Comparison of ENCODE assay signal across 1 cellular context in the genomic region with DNA sequence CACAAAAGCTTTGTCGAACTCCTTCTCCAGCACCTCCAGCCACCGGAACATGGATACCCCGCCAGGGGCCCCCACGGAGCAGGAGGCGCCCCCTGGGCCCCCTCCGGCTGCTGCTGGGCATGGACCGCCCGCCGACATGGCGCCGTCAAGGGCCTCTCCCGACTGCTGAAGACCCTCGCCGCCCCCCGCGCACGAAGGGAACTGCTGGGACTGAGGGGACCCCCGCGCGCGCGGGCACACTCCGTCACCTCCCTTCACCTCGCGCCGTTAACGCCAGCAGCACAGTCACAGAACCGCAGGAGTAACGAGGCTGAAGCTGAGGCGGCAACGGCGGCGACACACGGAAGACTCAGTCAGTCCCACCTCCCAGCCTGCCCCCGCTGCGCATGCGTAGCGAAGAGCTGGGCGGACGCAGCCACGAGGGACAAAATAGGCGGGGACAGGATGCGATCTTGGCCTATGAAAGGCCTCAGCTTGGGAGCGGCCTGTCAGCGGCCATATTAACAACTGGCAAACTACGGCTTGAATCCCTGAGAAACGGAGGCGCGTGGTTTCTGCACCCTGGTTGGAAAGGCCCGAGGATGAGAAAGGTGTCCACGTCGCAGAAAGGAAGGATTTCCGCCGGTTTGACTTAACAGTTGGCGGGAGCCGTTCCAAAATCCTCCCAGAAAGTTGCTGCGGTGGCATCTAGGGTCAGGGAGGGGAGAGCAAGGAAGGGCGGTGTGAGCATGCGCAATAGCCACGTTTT.
TF ChIP-seq lines count a peak whose summit lies in the region.

A gene (minus strand): TSS at position 361 of the 748 bp plus-strand sequence. CDS start 223 bp downstream, at position 138.

TF ChIP-seq in HepG2, 621 proteins besides CTCF, POLR2A, EP300 and RAD21 (continued from another document and continues in another):
- TF ChIP-seq, protein P1, sequence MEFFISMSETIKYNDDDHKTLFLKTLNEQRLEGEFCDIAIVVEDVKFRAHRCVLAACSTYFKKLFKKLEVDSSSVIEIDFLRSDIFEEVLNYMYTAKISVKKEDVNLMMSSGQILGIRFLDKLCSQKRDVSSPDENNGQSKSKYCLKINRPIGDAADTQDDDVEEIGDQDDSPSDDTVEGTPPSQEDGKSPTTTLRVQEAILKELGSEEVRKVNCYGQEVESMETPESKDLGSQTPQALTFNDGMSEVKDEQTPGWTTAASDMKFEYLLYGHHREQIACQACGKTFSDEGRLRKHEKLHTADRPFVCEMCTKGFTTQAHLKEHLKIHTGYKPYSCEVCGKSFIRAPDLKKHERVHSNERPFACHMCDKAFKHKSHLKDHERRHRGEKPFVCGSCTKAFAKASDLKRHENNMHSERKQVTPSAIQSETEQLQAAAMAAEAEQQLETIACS (CRISPR knock-in tag; IDR thresholded peaks at IDR 0.05) = peak; percentile 75
- TF ChIP-seq ZSCAN9 (CRISPR knock-in tag; IDR thresholded peaks at IDR 0.05; ENCODE audit: borderline replicate concordance) = peak; percentile 94
- no peak for TF ChIP-seq ADNP (CRISPR knock-in tag; IDR thresholded peaks at IDR 0.05)
- no peak for TF ChIP-seq AGO1 (IDR thresholded peaks at IDR 0.05; ENCODE audit: low read depth, low read length, poor library complexity, severe bottlenecking)
- TF ChIP-seq ZNF879 (CRISPR knock-in tag; IDR thresholded peaks at IDR 0.05) = peak; percentile 83
- TF ChIP-seq AGO2 (optimal IDR thresholded peaks at IDR 0.05; ENCODE audit: low read depth, low read length) = peak; percentile 92
- TF ChIP-seq, protein P2, sequence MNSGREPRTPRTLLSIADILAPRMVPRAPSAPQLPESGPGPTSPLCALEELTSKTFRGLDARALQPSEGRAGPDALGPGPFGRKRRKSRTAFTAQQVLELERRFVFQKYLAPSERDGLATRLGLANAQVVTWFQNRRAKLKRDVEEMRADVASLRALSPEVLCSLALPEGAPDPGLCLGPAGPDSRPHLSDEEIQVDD (CRISPR knock-in tag; IDR thresholded peaks at IDR 0.05; ENCODE audit: borderline replicate concordance) = peak; percentile 86
- TF ChIP-seq ZNF282 (IDR thresholded peaks at IDR 0.05; ENCODE audit: partially characterized antibody) = no peak
- no peak for TF ChIP-seq NFATC3 (CRISPR knock-in tag; IDR thresholded peaks at IDR 0.05)
- TF ChIP-seq ZNF629 (CRISPR knock-in tag; conservative IDR thresholded peaks at IDR 0.05) = peak; percentile 56
- peak; percentile 84; the same call in 1 of the 2 replicates for TF ChIP-seq ELF1 (CRISPR knock-in tag; IDR thresholded peaks at IDR 0.05)
- TF ChIP-seq KLF11 (CRISPR knock-in tag; IDR thresholded peaks at IDR 0.05) = peak; percentile 89
- peak; percentile 99 for TF ChIP-seq ZNF605 (CRISPR knock-in tag; IDR thresholded peaks at IDR 0.05)
- peak; percentile 35; the same call in 1 of the 2 replicates for TF ChIP-seq TOPORS (CRISPR knock-in tag; IDR thresholded peaks at IDR 0.05)
- TF ChIP-seq, protein P3, sequence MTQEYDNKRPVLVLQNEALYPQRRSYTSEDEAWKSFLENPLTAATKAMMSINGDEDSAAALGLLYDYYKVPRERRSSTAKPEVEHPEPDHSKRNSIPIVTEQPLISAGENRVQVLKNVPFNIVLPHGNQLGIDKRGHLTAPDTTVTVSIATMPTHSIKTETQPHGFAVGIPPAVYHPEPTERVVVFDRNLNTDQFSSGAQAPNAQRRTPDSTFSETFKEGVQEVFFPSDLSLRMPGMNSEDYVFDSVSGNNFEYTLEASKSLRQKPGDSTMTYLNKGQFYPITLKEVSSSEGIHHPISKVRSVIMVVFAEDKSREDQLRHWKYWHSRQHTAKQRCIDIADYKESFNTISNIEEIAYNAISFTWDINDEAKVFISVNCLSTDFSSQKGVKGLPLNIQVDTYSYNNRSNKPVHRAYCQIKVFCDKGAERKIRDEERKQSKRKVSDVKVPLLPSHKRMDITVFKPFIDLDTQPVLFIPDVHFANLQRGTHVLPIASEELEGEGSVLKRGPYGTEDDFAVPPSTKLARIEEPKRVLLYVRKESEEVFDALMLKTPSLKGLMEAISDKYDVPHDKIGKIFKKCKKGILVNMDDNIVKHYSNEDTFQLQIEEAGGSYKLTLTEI (CRISPR knock-in tag; conservative IDR thresholded peaks at IDR 0.05) = no peak
- TF ChIP-seq, protein P4, sequence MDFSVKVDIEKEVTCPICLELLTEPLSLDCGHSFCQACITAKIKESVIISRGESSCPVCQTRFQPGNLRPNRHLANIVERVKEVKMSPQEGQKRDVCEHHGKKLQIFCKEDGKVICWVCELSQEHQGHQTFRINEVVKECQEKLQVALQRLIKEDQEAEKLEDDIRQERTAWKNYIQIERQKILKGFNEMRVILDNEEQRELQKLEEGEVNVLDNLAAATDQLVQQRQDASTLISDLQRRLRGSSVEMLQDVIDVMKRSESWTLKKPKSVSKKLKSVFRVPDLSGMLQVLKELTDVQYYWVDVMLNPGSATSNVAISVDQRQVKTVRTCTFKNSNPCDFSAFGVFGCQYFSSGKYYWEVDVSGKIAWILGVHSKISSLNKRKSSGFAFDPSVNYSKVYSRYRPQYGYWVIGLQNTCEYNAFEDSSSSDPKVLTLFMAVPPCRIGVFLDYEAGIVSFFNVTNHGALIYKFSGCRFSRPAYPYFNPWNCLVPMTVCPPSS (IDR thresholded peaks at IDR 0.05) = no peak
- TF ChIP-seq MAFG (CRISPR knock-in tag; IDR thresholded peaks at IDR 0.05) = no peak
- TF ChIP-seq, protein P5, sequence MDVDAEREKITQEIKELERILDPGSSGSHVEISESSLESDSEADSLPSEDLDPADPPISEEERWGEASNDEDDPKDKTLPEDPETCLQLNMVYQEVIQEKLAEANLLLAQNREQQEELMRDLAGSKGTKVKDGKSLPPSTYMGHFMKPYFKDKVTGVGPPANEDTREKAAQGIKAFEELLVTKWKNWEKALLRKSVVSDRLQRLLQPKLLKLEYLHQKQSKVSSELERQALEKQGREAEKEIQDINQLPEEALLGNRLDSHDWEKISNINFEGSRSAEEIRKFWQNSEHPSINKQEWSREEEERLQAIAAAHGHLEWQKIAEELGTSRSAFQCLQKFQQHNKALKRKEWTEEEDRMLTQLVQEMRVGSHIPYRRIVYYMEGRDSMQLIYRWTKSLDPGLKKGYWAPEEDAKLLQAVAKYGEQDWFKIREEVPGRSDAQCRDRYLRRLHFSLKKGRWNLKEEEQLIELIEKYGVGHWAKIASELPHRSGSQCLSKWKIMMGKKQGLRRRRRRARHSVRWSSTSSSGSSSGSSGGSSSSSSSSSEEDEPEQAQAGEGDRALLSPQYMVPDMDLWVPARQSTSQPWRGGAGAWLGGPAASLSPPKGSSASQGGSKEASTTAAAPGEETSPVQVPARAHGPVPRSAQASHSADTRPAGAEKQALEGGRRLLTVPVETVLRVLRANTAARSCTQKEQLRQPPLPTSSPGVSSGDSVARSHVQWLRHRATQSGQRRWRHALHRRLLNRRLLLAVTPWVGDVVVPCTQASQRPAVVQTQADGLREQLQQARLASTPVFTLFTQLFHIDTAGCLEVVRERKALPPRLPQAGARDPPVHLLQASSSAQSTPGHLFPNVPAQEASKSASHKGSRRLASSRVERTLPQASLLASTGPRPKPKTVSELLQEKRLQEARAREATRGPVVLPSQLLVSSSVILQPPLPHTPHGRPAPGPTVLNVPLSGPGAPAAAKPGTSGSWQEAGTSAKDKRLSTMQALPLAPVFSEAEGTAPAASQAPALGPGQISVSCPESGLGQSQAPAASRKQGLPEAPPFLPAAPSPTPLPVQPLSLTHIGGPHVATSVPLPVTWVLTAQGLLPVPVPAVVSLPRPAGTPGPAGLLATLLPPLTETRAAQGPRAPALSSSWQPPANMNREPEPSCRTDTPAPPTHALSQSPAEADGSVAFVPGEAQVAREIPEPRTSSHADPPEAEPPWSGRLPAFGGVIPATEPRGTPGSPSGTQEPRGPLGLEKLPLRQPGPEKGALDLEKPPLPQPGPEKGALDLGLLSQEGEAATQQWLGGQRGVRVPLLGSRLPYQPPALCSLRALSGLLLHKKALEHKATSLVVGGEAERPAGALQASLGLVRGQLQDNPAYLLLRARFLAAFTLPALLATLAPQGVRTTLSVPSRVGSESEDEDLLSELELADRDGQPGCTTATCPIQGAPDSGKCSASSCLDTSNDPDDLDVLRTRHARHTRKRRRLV (CRISPR knock-in tag; IDR thresholded peaks at IDR 0.05) = peak; percentile 81; the same call in 1 of the 2 replicates
- TF ChIP-seq, protein P6, sequence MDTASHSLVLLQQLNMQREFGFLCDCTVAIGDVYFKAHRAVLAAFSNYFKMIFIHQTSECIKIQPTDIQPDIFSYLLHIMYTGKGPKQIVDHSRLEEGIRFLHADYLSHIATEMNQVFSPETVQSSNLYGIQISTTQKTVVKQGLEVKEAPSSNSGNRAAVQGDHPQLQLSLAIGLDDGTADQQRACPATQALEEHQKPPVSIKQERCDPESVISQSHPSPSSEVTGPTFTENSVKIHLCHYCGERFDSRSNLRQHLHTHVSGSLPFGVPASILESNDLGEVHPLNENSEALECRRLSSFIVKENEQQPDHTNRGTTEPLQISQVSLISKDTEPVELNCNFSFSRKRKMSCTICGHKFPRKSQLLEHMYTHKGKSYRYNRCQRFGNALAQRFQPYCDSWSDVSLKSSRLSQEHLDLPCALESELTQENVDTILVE (CRISPR knock-in tag; IDR thresholded peaks at IDR 0.05) = peak; percentile 88
- TF ChIP-seq NR2F2 (IDR thresholded peaks at IDR 0.05; ENCODE audit: borderline replicate concordance, low read depth) = 0 out of 2 replicates have a peak, but pooled peaks have one; percentile 36
- peak; percentile 66; the same call in 1 of the 2 replicates for TF ChIP-seq ZNF263 (CRISPR knock-in tag; IDR thresholded peaks at IDR 0.05)
- peak; percentile 80 for TF ChIP-seq NR2C2 (CRISPR knock-in tag; IDR thresholded peaks at IDR 0.05; ENCODE audit: borderline replicate concordance)
- no peak; the same call in 1 of the 2 replicates for TF ChIP-seq ZNF557 (CRISPR knock-in tag; IDR thresholded peaks at IDR 0.05)
- peak; percentile 88; the same call in 1 of the 2 replicates for TF ChIP-seq NRL (CRISPR knock-in tag; IDR thresholded peaks at IDR 0.05; ENCODE audit: borderline replicate concordance)
- peak; percentile 83; the same call in 1 of the 2 replicates for TF ChIP-seq CAMTA2 (CRISPR knock-in tag; IDR thresholded peaks at IDR 0.05; ENCODE audit: borderline replicate concordance)
- TF ChIP-seq MTA1 (CRISPR knock-in tag; IDR thresholded peaks at IDR 0.05; ENCODE audit: borderline replicate concordance) = peak; percentile 86
- peak; percentile 66; the same call in 1 of the 2 replicates for TF ChIP-seq SIX4 (CRISPR knock-in tag; IDR thresholded peaks at IDR 0.05)
- TF ChIP-seq, protein P7, sequence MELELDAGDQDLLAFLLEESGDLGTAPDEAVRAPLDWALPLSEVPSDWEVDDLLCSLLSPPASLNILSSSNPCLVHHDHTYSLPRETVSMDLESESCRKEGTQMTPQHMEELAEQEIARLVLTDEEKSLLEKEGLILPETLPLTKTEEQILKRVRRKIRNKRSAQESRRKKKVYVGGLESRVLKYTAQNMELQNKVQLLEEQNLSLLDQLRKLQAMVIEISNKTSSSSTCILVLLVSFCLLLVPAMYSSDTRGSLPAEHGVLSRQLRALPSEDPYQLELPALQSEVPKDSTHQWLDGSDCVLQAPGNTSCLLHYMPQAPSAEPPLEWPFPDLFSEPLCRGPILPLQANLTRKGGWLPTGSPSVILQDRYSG (CRISPR knock-in tag; IDR thresholded peaks at IDR 0.05) = peak; percentile 98
- TF ChIP-seq MTF2 (CRISPR knock-in tag; IDR thresholded peaks at IDR 0.05; ENCODE audit: borderline replicate concordance) = peak; percentile 94; the same call in 1 of the 2 replicates
- TF ChIP-seq ZMYM3 (CRISPR knock-in tag; IDR thresholded peaks at IDR 0.05) = peak; percentile 66; the same call in 1 of the 2 replicates
- TF ChIP-seq ZNF562 (CRISPR knock-in tag; IDR thresholded peaks at IDR 0.05; ENCODE audit: borderline replicate concordance) = peak; percentile 54; the same call in 1 of the 2 replicates
- peak; percentile 87 for TF ChIP-seq ZZZ3 (CRISPR knock-in tag; IDR thresholded peaks at IDR 0.05; ENCODE audit: borderline replicate concordance)
- peak; percentile 80; the same call in 1 of the 2 replicates for TF ChIP-seq ZNF570 (CRISPR knock-in tag; IDR thresholded peaks at IDR 0.05; ENCODE audit: borderline replicate concordance)
- TF ChIP-seq ZNF382 (CRISPR knock-in tag; IDR thresholded peaks at IDR 0.05; ENCODE audit: borderline replicate concordance) = no peak
- TF ChIP-seq ARID2 (CRISPR knock-in tag; IDR thresholded peaks at IDR 0.05; ENCODE audit: borderline replicate concordance) = peak; percentile 98
- peak; percentile 93; the same call in 1 of the 2 replicates for TF ChIP-seq SP140L (CRISPR knock-in tag; IDR thresholded peaks at IDR 0.05; ENCODE audit: borderline replicate concordance)
- TF ChIP-seq, protein P8, sequence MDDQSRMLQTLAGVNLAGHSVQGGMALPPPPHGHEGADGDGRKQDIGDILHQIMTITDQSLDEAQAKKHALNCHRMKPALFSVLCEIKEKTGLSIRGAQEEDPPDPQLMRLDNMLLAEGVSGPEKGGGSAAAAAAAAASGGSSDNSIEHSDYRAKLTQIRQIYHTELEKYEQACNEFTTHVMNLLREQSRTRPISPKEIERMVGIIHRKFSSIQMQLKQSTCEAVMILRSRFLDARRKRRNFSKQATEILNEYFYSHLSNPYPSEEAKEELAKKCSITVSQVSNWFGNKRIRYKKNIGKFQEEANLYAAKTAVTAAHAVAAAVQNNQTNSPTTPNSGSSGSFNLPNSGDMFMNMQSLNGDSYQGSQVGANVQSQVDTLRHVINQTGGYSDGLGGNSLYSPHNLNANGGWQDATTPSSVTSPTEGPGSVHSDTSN (CRISPR knock-in tag; IDR thresholded peaks at IDR 0.05; ENCODE audit: borderline replicate concordance) = peak; percentile 82
- TF ChIP-seq ZNF230 (CRISPR knock-in tag; IDR thresholded peaks at IDR 0.05) = peak; percentile 98
- peak; percentile 89; the same call in 1 of the 2 replicates for TF ChIP-seq ZNF296 (CRISPR knock-in tag; conservative IDR thresholded peaks at IDR 0.05)
- TF ChIP-seq, protein P9, sequence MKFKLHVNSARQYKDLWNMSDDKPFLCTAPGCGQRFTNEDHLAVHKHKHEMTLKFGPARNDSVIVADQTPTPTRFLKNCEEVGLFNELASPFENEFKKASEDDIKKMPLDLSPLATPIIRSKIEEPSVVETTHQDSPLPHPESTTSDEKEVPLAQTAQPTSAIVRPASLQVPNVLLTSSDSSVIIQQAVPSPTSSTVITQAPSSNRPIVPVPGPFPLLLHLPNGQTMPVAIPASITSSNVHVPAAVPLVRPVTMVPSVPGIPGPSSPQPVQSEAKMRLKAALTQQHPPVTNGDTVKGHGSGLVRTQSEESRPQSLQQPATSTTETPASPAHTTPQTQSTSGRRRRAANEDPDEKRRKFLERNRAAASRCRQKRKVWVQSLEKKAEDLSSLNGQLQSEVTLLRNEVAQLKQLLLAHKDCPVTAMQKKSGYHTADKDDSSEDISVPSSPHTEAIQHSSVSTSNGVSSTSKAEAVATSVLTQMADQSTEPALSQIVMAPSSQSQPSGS (CRISPR knock-in tag; IDR thresholded peaks at IDR 0.05) = peak; percentile 87
